In the genomic region with DNA sequence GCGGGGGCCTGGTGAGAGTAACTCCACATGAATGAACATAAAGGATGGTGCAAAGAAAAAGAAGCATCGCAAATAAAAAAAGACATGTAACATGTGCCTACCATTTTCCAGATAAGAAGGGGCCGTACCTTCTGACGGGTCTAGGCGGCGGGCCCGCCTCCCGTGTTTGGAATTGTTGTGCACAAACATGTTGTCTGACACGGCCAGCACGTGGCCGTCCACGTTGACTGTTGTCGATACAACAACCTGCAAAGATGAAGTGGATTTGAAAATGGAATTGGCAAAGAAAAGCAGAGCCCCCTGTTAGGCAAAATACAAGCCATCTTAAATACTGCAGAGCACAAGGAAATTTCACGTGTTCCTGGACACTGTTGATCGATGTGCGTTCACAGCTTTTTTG, we compare ENCODE assay signal across 35 cellular contexts.
"Had no signal": no experiment of that assay in that cellular context is flagged by ENCODE, and none has a peak within 500 bp of the region (broad histone marks: within the 10 kb centered on the region; RNA-seq: fewer than 3 reads in every experiment).

No MANE protein-coding gene starts in this region.

- H3K27me3 ChIP-seq: MG63 had no signal

- DNase-seq: Karpas-422, Kasumi-1, MG63, MM.1S, MV-4-11, NCI-H1048, NCI-H1092, NCI-H1092 treated with DMSO at 0.1 percent for 48 hours, NCI-H1105, NCI-H1105 treated with DMSO at 0.1 percent for 48 hours, NCI-H1417, NCI-H1417 treated with DMSO at 0.1 percent for 48 hours, NCI-H1436, NCI-H1436 treated with DMSO at 0.1 percent for 48 hours, NCI-H146, NCI-H1694, NCI-H1694 treated with DMSO at 0.1 percent for 48 hours, NCI-H187, NCI-H187 treated with DMSO at 0.1 percent for 48 hours, NCI-H1930, NCI-H2029, NCI-H2029 treated with DMSO at 0.1 percent for 48 hours, NCI-H2081, NCI-H2081 treated with DMSO at 0.1 percent for 48 hours, NCI-H2107, NCI-H2171, NCI-H2171 treated with DMSO at 0.1 percent for 48 hours, NCI-H2227 treated with DMSO at 0.1 percent for 48 hours, NCI-H226, NCI-H345, NCI-H446, NCI-H446 treated with DMSO at 0.1 percent for 48 hours, NCI-H510A, NCI-H510A treated with DMSO at 0.1 percent for 48 hours, NCI-H524 had no signal

- H3K36me3 ChIP-seq: MG63 had no signal

- H3K4me3 ChIP-seq: MG63 had no signal

- H3K9me3 ChIP-seq: MG63 had no signal
